8 cellular contexts compared by ENCODE assay signal in the genomic region with DNA sequence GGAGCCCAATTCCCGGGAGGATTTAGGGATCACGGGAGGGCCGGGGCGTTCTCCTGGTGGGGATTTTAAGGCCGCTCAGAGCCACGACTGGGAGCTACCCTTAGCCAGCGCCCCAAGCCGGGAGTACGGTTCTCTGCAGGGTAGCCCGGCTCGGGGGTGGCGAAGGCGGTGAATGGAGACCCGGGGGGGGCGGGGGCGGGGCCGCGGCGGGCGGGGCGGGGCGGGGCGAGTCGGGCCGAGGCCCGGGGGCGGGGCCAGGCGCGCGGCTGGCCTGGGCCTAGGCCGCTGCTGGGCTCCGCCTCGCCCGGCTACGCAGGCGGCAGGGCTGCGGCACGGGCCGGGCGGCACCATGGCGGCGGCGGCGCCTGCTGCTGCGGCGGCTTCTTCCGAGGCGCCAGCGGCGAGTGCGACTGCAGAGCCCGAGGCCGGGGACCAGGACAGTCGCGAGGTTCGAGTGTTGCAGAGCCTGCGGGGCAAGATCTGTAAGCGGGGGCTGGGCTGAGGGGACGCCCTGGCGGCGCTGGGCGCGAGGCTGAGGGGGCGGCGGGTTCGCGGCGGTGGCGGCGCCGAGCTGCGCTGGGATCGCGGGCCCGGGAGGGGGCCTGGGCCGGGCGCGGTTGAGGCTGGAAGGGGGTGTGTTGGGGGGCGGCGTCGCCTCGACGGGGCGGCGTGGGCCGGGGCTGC. TPM values are rescaled to one million over a fixed set of nuclear protein-coding genes. Genes with fewer than 3 reads are reported as not detected.
A peak's percentile ranks its signal among the peaks of the same experiment; 100 is the strongest.
DNase-seq lines count a peak whose midpoint lies in the region; ATAC-seq and TF ChIP-seq lines count a peak whose summit lies in the region.

RASA2 (plus strand) TSS at position 293 of the 684 bp plus-strand sequence; CDS start at position 350, 57 bp downstream.

- H3K27ac ChIP-seq in angular gyrus (ENCODE audit: low read depth, low read length) (peak within 1 kb of the TSS; percentile 74), right atrium auricular region (peak within 1 kb of the TSS; percentile 90 to 92), uterus (peak within 1 kb of the TSS; percentile 94 to 98)

- peaks cover 10% of the 10 kb centered on the region for H3K36me3 Mint-ChIP-seq in T-helper 17 cell (ENCODE audit: low read depth)

- peak; percentile 81 to 93 for TF ChIP-seq POLR2A in uterus (IDR thresholded peaks at IDR 0.05)

- intact Hi-C loops in uterus (cut with DNase I; ENCODE audit: low total_unique reads) = no loop called here

- DNase-seq in GM13977 (ENCODE audit: low spot score) = peak; percentile 93
- peak; percentile 93 for DNase-seq in NCI-H1436 treated with DMSO at 0.1 percent for 48 hours (lab: John Stamatoyannopoulos, UW)
- DNase-seq in T-helper 17 cell = peak; percentile 59 to 76 (median 75)
- DNase-seq in right atrium auricular region (ENCODE audit: low spot score) = peak; percentile 62
- peak; percentile 13 for DNase-seq in pulmonary artery endothelial cell (ENCODE audit: low read depth, low spot score)
- DNase-seq in uterus = peak; percentile 80

- H3K27me3 Mint-ChIP-seq in T-helper 17 cell = no peaks in the 10 kb centered on the region

- H3K4me1 Mint-ChIP-seq in T-helper 17 cell = peaks cover 49% of the 10 kb centered on the region

- H3K4me1 ChIP-seq in right atrium auricular region (peaks cover 0 to 18% of the 10 kb centered on the region in 2 donors), uterus (peaks cover 0 to 6% of the 10 kb centered on the region in 2 donors)

- H3K4me3 ChIP-seq in right atrium auricular region = peak within 1 kb of the TSS; percentile 82 to 94
- H3K4me3 ChIP-seq in uterus = peak within 1 kb of the TSS; percentile 56 to 91

- H3K4me3 Mint-ChIP-seq in T-helper 17 cell = peak within 1 kb of the TSS; percentile 92

- ATAC-seq in HG02798 (IDR thresholded peaks at IDR 0.05; ENCODE audit: poor library complexity, unreplicated experiment) (peak; percentile 75), T-helper 17 cell (peak; percentile 83)

- H3K27ac Mint-ChIP-seq in T-helper 17 cell = peak within 1 kb of the TSS; percentile 91

- H3K9me3 ChIP-seq in T-helper 17 cell (ENCODE audit: control insufficient read depth, low read length, poor library complexity, severe bottlenecking) (no peaks in the 10 kb centered on the region), right atrium auricular region (no peaks in the 10 kb centered on the region), uterus (no peaks in the 10 kb centered on the region)

- in situ Hi-C loops in GM13977 (cut with MboI; ENCODE audit: low pct_unique_long_range_greater_than_20kb, low sequenced_read_pairs, unreplicated experiment) = no loop called here

- H3K27me3 ChIP-seq in right atrium auricular region = no peaks in the 10 kb centered on the region
- H3K27me3 ChIP-seq in uterus = no peaks in the 10 kb centered on the region

- H3K36me3 ChIP-seq in right atrium auricular region = no peaks in the 10 kb centered on the region
- H3K36me3 ChIP-seq in uterus = no peaks in the 10 kb centered on the region

- TF ChIP-seq CTCF in GM13977 (IDR thresholded peaks at IDR 0.05; ENCODE audit: extremely low read depth, insufficient read depth, missing control alignments) (no peak), right atrium auricular region (IDR thresholded peaks at IDR 0.05) (no peak), uterus (IDR thresholded peaks at IDR 0.05) (no peak)

RNA-seq across cellular contexts. Expression of gene RASA2, which starts in this region (rescaled TPM):
- total RNA-seq in T-helper 17 cell (10 to 100 TPM; 56.7 to 57.9 TPM), right atrium auricular region (1 to 10 TPM; 3.3 to 5.1 TPM), pulmonary artery endothelial cell (15.9 and 16.5 TPM in 2 replicates), uterus (10 to 100 TPM; 11.3 to 49.4 (median 38.7) TPM)

Comparison
In these comparisons a context has a peak if more than half of its experiments do, and no peak if none do; other contexts are left out.
1. Peak in every context shown above with its lines: DNase-seq, ATAC-seq, H3K4me3 ChIP-seq and H3K27ac ChIP-seq.
2. DNase-seq: peak in every context shown above with its lines; median percentile 93 in GM13977; 93 in NCI-H1436 treated with DMSO at 0.1 percent for 48 hours; 80 in uterus; 75 in T-helper 17 cell; 62 in right atrium auricular region; 13 in pulmonary artery endothelial cell.